15 cellular contexts compared by ENCODE assay signal in genomic region chr1:197637406-197637805, GRCh38.
"Had no signal": no experiment of that assay in that cellular context is flagged by ENCODE, and none has a peak within 500 bp of the region (broad histone marks: within the 10 kb centered on the region; RNA-seq: fewer than 3 reads in every experiment).

No MANE protein-coding gene starts in this region.

- ATAC-seq: activated CD4-positive, alpha-beta T cell treated with anti-CD3 and anti-CD28 coated beads for 36 hours; activated T-cell treated with anti-CD3 and anti-CD28 coated beads, Interleukin-2, amount 50 U/mL, for 72 hours; naive thymus-derived CD4-positive, alpha-beta T cell had no signal

- H3K27ac ChIP-seq: breast epithelium, esophagus squamous epithelium, neutrophil, right lobe of liver, suprapubic skin, VCaP had no signal

- H3K9me3 ChIP-seq: neutrophil, right lobe of liver, suprapubic skin had no signal

- H3K4me1 ChIP-seq: breast epithelium, esophagus squamous epithelium, right lobe of liver, suprapubic skin had no signal

- H3K27me3 ChIP-seq: breast epithelium, esophagus squamous epithelium, neutrophil, right lobe of liver, suprapubic skin had no signal

- H3K4me3 ChIP-seq: breast epithelium, esophagus squamous epithelium, lung, right lobe of liver, suprapubic skin had no signal

- DNase-seq: activated CD4-positive, alpha-beta memory T cell treated with anti-CD3 and anti-CD28 coated beads, Interleukin-2, amount 10 ng/mL, durations not matched to agents 7 days and 5 days; activated CD4-positive, alpha-beta T cell treated with anti-CD3 and anti-CD28 coated beads for 36 hours; activated naive CD8-positive, alpha-beta T cell treated with anti-CD3 and anti-CD28 coated beads, Interleukin-2, amount 10 ng/mL, durations not matched to agents 7 days and 5 days; activated T-cell treated with anti-CD3 and anti-CD28 coated beads, Interleukin-2, amount 50 U/mL, for 72 hours; anterior cingulate cortex; esophagus squamous epithelium; foreskin fibroblast; naive thymus-derived CD4-positive, alpha-beta T cell; right lobe of liver; stimulated activated naive CD4-positive, alpha-beta T cell had no signal

- H3K36me3 ChIP-seq: breast epithelium had no signal
